ENCODE assay signal across 15 cellular contexts in the genomic region with DNA sequence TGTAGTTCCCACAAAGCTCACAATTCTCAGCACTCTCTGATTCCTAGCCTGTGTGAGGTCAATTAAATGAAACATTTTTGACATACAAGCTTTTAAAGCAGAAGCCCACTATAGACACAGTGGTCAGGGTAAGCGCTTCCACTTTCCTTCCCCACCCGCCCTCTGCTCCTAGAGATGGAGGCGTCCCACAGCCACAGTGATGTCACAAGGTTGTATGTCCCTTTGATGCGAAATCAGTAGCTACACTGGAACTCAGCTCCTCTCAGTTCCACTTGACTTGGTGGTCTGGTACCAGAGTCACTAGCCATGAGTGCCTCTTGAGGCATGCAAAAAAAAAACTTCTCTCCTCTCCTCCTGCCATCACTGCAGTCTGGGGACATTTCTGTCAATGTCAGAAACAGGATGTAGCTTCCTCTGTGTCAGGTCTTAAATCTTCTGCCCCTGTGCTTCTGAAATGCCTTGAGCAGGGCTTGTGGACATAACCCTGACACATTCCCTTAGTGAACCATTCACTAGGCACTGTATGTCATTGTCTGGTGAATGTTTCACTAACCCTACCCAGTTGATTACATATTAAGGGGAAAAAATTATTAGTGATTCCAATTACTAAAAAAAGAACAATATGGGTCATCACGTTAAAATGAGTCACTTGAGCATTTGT. TPM values are rescaled to one million over a fixed set of nuclear protein-coding genes. Genes with fewer than 3 reads are reported as not detected.
A peak's percentile ranks its signal among the peaks of the same experiment; 100 is the strongest.
DNase-seq lines count a peak whose midpoint lies in the region; ATAC-seq, FAIRE-seq and TF ChIP-seq lines count a peak whose summit lies in the region.
"Had no signal": no experiment of that assay in that cellular context is flagged by ENCODE, and none has a peak within 500 bp of the region (broad histone marks: within the 10 kb centered on the region; RNA-seq: fewer than 3 reads in every experiment).

No MANE protein-coding gene starts in this region.

- no peaks in the 10 kb centered on the region for H3K4me1 ChIP-seq in pancreas
- peaks cover 4% of the 10 kb centered on the region for H3K4me1 ChIP-seq in smooth muscle cell (ENCODE audit: low read depth)
- H3K4me1 ChIP-seq: spleen had no signal

- H3K4me3 ChIP-seq in pancreas = no peak overlapping the region
- H3K4me3 ChIP-seq in smooth muscle cell = no peak overlapping the region
- H3K4me3 ChIP-seq: GM23338, spleen had no signal

- no peaks in the 10 kb centered on the region for H3K36me3 ChIP-seq in pancreas
- H3K36me3 ChIP-seq in smooth muscle cell (ENCODE audit: low read depth) = no peaks in the 10 kb centered on the region
- H3K36me3 ChIP-seq: spleen had no signal

- ATAC-seq in GM19023 (IDR thresholded peaks at IDR 0.05; ENCODE audit: unreplicated experiment) (peak; percentile 72), HG02763 (IDR thresholded peaks at IDR 0.05; ENCODE audit: unreplicated experiment) (peak; percentile 82), HG03571 (IDR thresholded peaks at IDR 0.05; ENCODE audit: unreplicated experiment) (peak; percentile 89), pancreas (peak in 3 of 4 donors; percentile 69 to 90 (median 69)), HG03280 (IDR thresholded peaks at IDR 0.05; ENCODE audit: unreplicated experiment) (no peak)
- ATAC-seq: activated naive CD4-positive, alpha-beta T cell treated with anti-CD3 and anti-CD28 coated beads, Interleukin-2, amount 50 U/mL, for 72 hours; GM23338 had no signal

- intact Hi-C loops in pancreas (cut with DNase I) = no loop called here

- TF ChIP-seq CTCF in pancreas (IDR thresholded peaks at IDR 0.05) (no peak), smooth muscle cell (IDR thresholded peaks at IDR 0.05; ENCODE audit: borderline replicate concordance, insufficient read depth, poor library complexity, severe bottlenecking) (no peak)

- no peak overlapping the region for H3K4me2 ChIP-seq in smooth muscle cell
- H3K4me2 ChIP-seq: GM23338 had no signal

- no peaks in the 10 kb centered on the region for H4K20me1 ChIP-seq in smooth muscle cell (ENCODE audit: low read depth)

- DNase-seq in pancreas (no peak), smooth muscle cell (lab: John Stamatoyannopoulos, UW; ENCODE audit: unreplicated experiment) (no peak), activated gamma-delta T cell treated with Interleukin-2 at 50 U/mL for 16 hours (no peak)
- no peak for DNase-seq in stimulated activated CD8-positive, alpha-beta memory T cell treated with anti-CD3 and anti-CD28 coated beads, Interleukin-4, amount 100 ng/mL, for 48 hours
- DNase-seq: activated CD4-positive, alpha-beta memory T cell treated with anti-CD3 and anti-CD28 coated beads, Interleukin-2, amount 10 ng/mL, durations not matched to agents 7 days and 5 days; NCI-H187; spleen had no signal

- H3F3A ChIP-seq in smooth muscle cell (ENCODE audit: low read depth) = no peaks in the 10 kb centered on the region

- FAIRE-seq in pancreas (lab: Jason Lieb, UNC) = no peak
- FAIRE-seq: islet of Langerhans had no signal

- H3K27ac ChIP-seq in pancreas (peak overlapping the region in 1 of 4 donors; percentile 53), smooth muscle cell (ENCODE audit: low read depth) (no peak overlapping the region)
- H3K27ac ChIP-seq: spleen had no signal

- no peak overlapping the region for H2AFZ ChIP-seq in smooth muscle cell (ENCODE audit: low read depth)
- H2AFZ ChIP-seq: GM23338 had no signal

- H3K9ac ChIP-seq in smooth muscle cell (ENCODE audit: low read depth) = no peak overlapping the region

- 74 to 80% methylated on average over 5 of the region's 5 CpGs for WGBS in pancreas, 2 donors
- WGBS in smooth muscle cell (ENCODE audit: low lambda C conversion rate) = 90% methylated on average over 5 of the region's 5 CpGs

- no peaks in the 10 kb centered on the region for H3K79me2 ChIP-seq in smooth muscle cell (ENCODE audit: low read depth)

- H3K27me3 ChIP-seq in pancreas = no peaks in the 10 kb centered on the region
- no peaks in the 10 kb centered on the region for H3K27me3 ChIP-seq in smooth muscle cell (ENCODE audit: low read depth)
- H3K27me3 ChIP-seq: spleen had no signal

- no peaks in the 10 kb centered on the region for H3K9me3 ChIP-seq in pancreas
- no peaks in the 10 kb centered on the region for H3K9me3 ChIP-seq in smooth muscle cell (replicated peaks; ENCODE audit: low read depth)
- H3K9me3 ChIP-seq: spleen had no signal

RNA-seq across cellular contexts. Expression of a gene that starts 7.8 kb away (rescaled TPM):
- total RNA-seq in pancreas (1 to 10 TPM in 2 of 6 donors, under 1 TPM in 4; 0.55 to 5.0 (median 0.67) TPM), smooth muscle cell (3.9 and 9.2 TPM in 2 replicates)
- polyA plus RNA-seq in pancreas (under 1 TPM; 0.42 to 0.92 TPM), smooth muscle cell (4.7 and 5.5 TPM in 2 replicates)
- total RNA-seq: activated CD4-positive, alpha-beta memory T cell treated with anti-CD3 and anti-CD28 coated beads, Interleukin-2, amount 10 ng/mL, durations not matched to agents 7 days and 5 days; activated naive CD4-positive, alpha-beta T cell treated with anti-CD3 and anti-CD28 coated beads, Interleukin-2, amount 50 U/mL, for 72 hours had no signal
- polyA plus RNA-seq: neural cell had no signal
